ENCODE assay signal across 9 cellular contexts in the genomic region with DNA sequence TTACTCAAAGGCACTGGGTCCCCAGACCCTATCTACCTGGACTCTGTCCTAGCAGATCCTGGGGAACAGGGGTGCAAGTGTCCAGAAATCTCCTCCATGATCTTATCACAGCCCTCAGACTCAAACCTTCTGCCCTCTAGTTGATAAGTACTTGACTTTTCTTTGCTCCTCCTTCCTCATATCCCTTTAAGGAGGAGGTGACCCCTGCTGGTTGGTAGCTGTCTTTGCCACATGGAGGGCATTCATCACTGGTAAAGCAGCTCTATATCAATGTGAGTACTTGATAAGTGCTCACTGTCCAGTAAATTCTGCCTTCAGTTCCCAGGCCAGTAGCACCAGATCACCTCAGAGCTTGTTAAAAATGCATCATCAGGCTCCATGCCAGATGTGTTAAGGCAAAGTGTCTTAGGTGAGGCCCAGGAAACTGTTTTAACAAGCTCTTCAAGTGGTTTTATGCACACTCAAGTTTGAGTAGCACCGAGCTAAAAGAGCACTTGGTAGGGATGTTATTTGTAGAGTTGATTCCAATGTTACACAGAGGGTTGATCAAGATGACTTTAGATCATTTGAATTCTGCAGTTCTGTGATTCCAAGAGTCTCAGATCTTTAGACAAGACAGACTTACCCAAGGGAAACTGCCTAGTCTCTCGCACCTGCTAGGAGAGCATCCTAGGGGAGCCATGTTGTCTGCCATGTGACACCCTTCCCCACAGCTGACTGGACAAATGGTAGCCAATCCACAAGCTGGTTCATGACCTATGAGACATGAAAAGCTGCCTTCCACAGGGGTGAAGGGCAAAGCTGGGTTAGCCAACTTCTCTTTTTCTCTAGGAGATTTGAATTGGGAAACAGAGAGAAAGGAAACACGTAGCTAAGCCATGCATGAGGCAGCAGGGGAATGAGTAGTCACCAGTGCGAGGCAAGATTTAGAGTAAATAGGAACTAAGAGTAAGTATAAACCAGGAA. TPM values are rescaled to one million over a fixed set of nuclear protein-coding genes. Genes with fewer than 3 reads are reported as not detected.
DNase-seq lines count a peak whose midpoint lies in the region; ATAC-seq and TF ChIP-seq lines count a peak whose summit lies in the region.
"Had no signal": no experiment of that assay in that cellular context is flagged by ENCODE, and none has a peak within 500 bp of the region (broad histone marks: within the 10 kb centered on the region; RNA-seq: fewer than 3 reads in every experiment).

No MANE protein-coding gene starts in this region.

- no peak overlapping the region for H3K9ac ChIP-seq in DND-41 (ENCODE audit: low read depth, low read length)

- peak overlapping the region; percentile 9; the same call in 1 of the 2 replicates for H2AFZ ChIP-seq in DND-41 (ENCODE audit: low read depth, low read length)

- H3K36me3 ChIP-seq in DND-41 (ENCODE audit: insufficient read depth, low read length): no peaks in the 10 kb centered on the region
- H3K36me3 ChIP-seq: vagina had no signal

- no peaks in the 10 kb centered on the region for H3K9me3 ChIP-seq in DND-41 (ENCODE audit: insufficient read depth, low read length, severe bottlenecking)
- H3K9me3 ChIP-seq: vagina had no signal

- H3K9me3 Mint-ChIP-seq in activated B cell treated with CpG ODN at 0.5 μM for 24 hours: no peaks in the 10 kb centered on the region
- no peaks in the 10 kb centered on the region for H3K9me3 Mint-ChIP-seq in naive thymus-derived CD8-positive, alpha-beta T cell

- peaks cover 54% of the 10 kb centered on the region for H3K4me1 Mint-ChIP-seq in activated B cell treated with CpG ODN at 0.5 μM for 24 hours
- H3K4me1 Mint-ChIP-seq in naive thymus-derived CD8-positive, alpha-beta T cell: peaks cover 14 to 49% (median 35%) of the 10 kb centered on the region in 4 donors

- no peaks in the 10 kb centered on the region for H3K27me3 Mint-ChIP-seq in activated B cell treated with CpG ODN at 0.5 μM for 24 hours
- H3K27me3 Mint-ChIP-seq in naive thymus-derived CD8-positive, alpha-beta T cell: no peaks in the 10 kb centered on the region

- no peaks in the 10 kb centered on the region for H3K36me3 Mint-ChIP-seq in activated B cell treated with CpG ODN at 0.5 μM for 24 hours (ENCODE audit: low read depth)
- H3K36me3 Mint-ChIP-seq in naive thymus-derived CD8-positive, alpha-beta T cell: no peaks in the 10 kb centered on the region

- CTCF ChIA-PET in activated B cell treated with CpG ODN at 0.5 μM for 24 hours (lab: Charles Lee): interaction anchor here (0.6 to 2.6 kb wide), 17 partner anchors 9 to 154 kb away, joined by 3 to 18 read pairs (median 4); partner anchors contain the start of genes NFYA and TREML2

- ATAC-seq in DND-41 (ENCODE audit: insufficient read depth, low read depth) (peak; percentile 94), activated B cell treated with CpG ODN at 0.5 μM for 24 hours (ENCODE audit: low read depth) (peak; percentile 88)
- ATAC-seq in naive thymus-derived CD8-positive, alpha-beta T cell: peak; percentile 98 to 100

- TF ChIP-seq CTCF in DND-41 (IDR thresholded peaks at IDR 0.05; ENCODE audit: borderline replicate concordance, extremely low read depth, low read length, poor library complexity, severe bottlenecking): peak; percentile 89
- TF ChIP-seq CTCF in HFF-Myc (IDR thresholded peaks at IDR 0.05; ENCODE audit: low read depth, low read length, missing control alignments): peak; percentile 68
- TF ChIP-seq CTCF in activated B cell treated with CpG ODN at 0.5 μM for 24 hours (IDR thresholded peaks at IDR 0.05): no peak
- peak; percentile 80 for TF ChIP-seq CTCF in epithelial cell of proximal tubule (conservative IDR thresholded peaks at IDR 0.05; ENCODE audit: low read depth, low read length)

- H3K4me3 Mint-ChIP-seq in activated B cell treated with CpG ODN at 0.5 μM for 24 hours: no peak overlapping the region
- no peak overlapping the region for H3K4me3 Mint-ChIP-seq in naive thymus-derived CD8-positive, alpha-beta T cell

- no peak overlapping the region for H3K4me2 ChIP-seq in DND-41 (ENCODE audit: insufficient read depth, low read length)

- no peaks in the 10 kb centered on the region for H3K79me2 ChIP-seq in DND-41 (ENCODE audit: insufficient read depth, low read length)

- intact Hi-C loops in activated B cell treated with CpG ODN at 0.5 μM for 24 hours (cut with micrococcal nuclease): loop anchor here (1.0 to 2.0 kb wide), 2 partner anchors 90 to 110 kb away; partner anchors contain the start of genes NFYA and OARD1

- no peaks in the 10 kb centered on the region for H4K20me1 ChIP-seq in DND-41 (ENCODE audit: insufficient read depth, low read length)

- DNase-seq in DND-41: peak; percentile 73
- peak; percentile 12 for DNase-seq in HFF-Myc (ENCODE audit: extremely low read depth, low read depth)
- DNase-seq in NCI-H446 (lab: John Stamatoyannopoulos, UW): peak; percentile 22 to 63
- no peak for DNase-seq in activated B cell treated with CpG ODN at 0.5 μM for 24 hours
- DNase-seq in epithelial cell of proximal tubule (ENCODE audit: low read depth): peak; percentile 12
- DNase-seq in naive thymus-derived CD8-positive, alpha-beta T cell: peak; percentile 13 to 79 (median 50)
- DNase-seq in mesenteric fat pad (ENCODE audit: low spot score): no peak
- DNase-seq in activated CD8-positive, alpha-beta memory T cell treated with anti-CD3 and anti-CD28 coated beads for 24 hours: no peak

- H3K27me3 ChIP-seq in DND-41 (ENCODE audit: insufficient read depth, low read length, poor library complexity): no peaks in the 10 kb centered on the region
- H3K27me3 ChIP-seq: vagina had no signal

- peak overlapping the region; percentile 76 for H3K27ac Mint-ChIP-seq in activated B cell treated with CpG ODN at 0.5 μM for 24 hours
- H3K27ac Mint-ChIP-seq in naive thymus-derived CD8-positive, alpha-beta T cell: peak overlapping the region in 6 of 10 donors; percentile 25 to 67 (median 48)

- no peak overlapping the region for H3K4me3 ChIP-seq in DND-41 (ENCODE audit: low read depth in 1 of 2, low read length in 2 of 2)
- no peak overlapping the region for H3K4me3 ChIP-seq in HFF-Myc (replicated peaks; ENCODE audit: low read depth, low read length)
- no peak overlapping the region for H3K4me3 ChIP-seq in epithelial cell of proximal tubule (ENCODE audit: low read depth, low read length)
- H3K4me3 ChIP-seq: vagina had no signal

- H3K27ac ChIP-seq in DND-41 (ENCODE audit: low read length): no peak overlapping the region
- H3K27ac ChIP-seq: vagina had no signal

- peaks cover 12% of the 10 kb centered on the region; the same call in 1 of the 2 replicates for H3K4me1 ChIP-seq in DND-41 (ENCODE audit: insufficient read depth, low read length)
- H3K4me1 ChIP-seq: vagina had no signal

- POLR2A ChIA-PET in activated B cell treated with CpG ODN at 0.5 μM for 24 hours (lab: Charles Lee): interaction anchor here (1.0 to 2.3 kb wide), 3 partner anchors 9 to 18 kb away, joined by 5 to 21 read pairs (median 7); partner anchors contain the start of gene TREML2
- POLR2A ChIA-PET in naive thymus-derived CD8-positive, alpha-beta T cell (lab: Charles Lee): interaction anchor here (0.5 to 1.8 kb wide), 2 partner anchors 110 to 123 kb away, joined by 3 to 6 read pairs; partner anchors contain the start of genes NFYA and OARD1

RNA-seq across cellular contexts. Expression of gene TREML2, which starts 18.6 kb away (rescaled TPM):
- total RNA-seq in activated B cell treated with CpG ODN at 0.5 μM for 24 hours: 10.2 and 10.3 TPM in 2 replicates
- 0.07 TPM in 1 of 2 replicates, not detected in the other for total RNA-seq in epithelial cell of proximal tubule
- total RNA-seq in naive thymus-derived CD8-positive, alpha-beta T cell: 1 to 10 TPM; 1.7 to 1.9 TPM
- polyA plus RNA-seq in naive thymus-derived CD8-positive, alpha-beta T cell: 1 to 10 TPM in 1 of 3 donors, under 1 TPM in 2; 0.65 to 1.5 (median 0.70) TPM
- total RNA-seq in mesenteric fat pad: 1.0 TPM
- total RNA-seq: vagina had no signal

RNA-seq across cellular contexts. Expression of gene TREM2, which starts 19.4 kb away (rescaled TPM):
- total RNA-seq in activated B cell treated with CpG ODN at 0.5 μM for 24 hours (not detected in 2 replicates), epithelial cell of proximal tubule (not detected in 2 replicates), mesenteric fat pad (11.0 TPM)
- total RNA-seq in naive thymus-derived CD8-positive, alpha-beta T cell: under 1 TPM in 1 of 2 experiments, not detected in 1; 0.49 TPM
- polyA plus RNA-seq in naive thymus-derived CD8-positive, alpha-beta T cell: not detected

RNA-seq across cellular contexts. Expression of gene TREML1, which starts 28.2 kb away (rescaled TPM):
- not detected in 2 replicates for total RNA-seq in activated B cell treated with CpG ODN at 0.5 μM for 24 hours
- total RNA-seq in epithelial cell of proximal tubule: not detected in 2 replicates
- total RNA-seq in naive thymus-derived CD8-positive, alpha-beta T cell: not detected
- polyA plus RNA-seq in naive thymus-derived CD8-positive, alpha-beta T cell: not detected
- 0.55 TPM for total RNA-seq in mesenteric fat pad
- total RNA-seq: vagina had no signal

RNA-seq across cellular contexts. Expression of gene TREML4, which starts 45.8 kb away (rescaled TPM):
- total RNA-seq in activated B cell treated with CpG ODN at 0.5 μM for 24 hours: not detected in 2 replicates
- total RNA-seq in epithelial cell of proximal tubule: not detected in 2 replicates
- total RNA-seq in naive thymus-derived CD8-positive, alpha-beta T cell: not detected
- not detected for polyA plus RNA-seq in naive thymus-derived CD8-positive, alpha-beta T cell
- total RNA-seq in mesenteric fat pad: 0.67 TPM
- total RNA-seq: vagina had no signal

Comparison
In these comparisons a context has a peak if more than half of its experiments do, and no peak if none do; other contexts are left out.
1. DNase-seq: peak in DND-41 (single experiment), HFF-Myc (single experiment), NCI-H446 (2 of 2), epithelial cell of proximal tubule (single experiment) and naive thymus-derived CD8-positive, alpha-beta T cell (10 of 10); none in activated B cell treated with CpG ODN at 0.5 μM for 24 hours (single experiment), mesenteric fat pad (single experiment) and activated CD8-positive, alpha-beta memory T cell treated with anti-CD3 and anti-CD28 coated beads for 24 hours (single experiment).
2. Peak in every context shown above with its lines, with median percentiles within 50 percentile points of each other: ATAC-seq.